ENCODE assay signal across 15 cellular contexts in genomic region chr19:30449673-30450072, GRCh38.
A peak's percentile ranks its signal among the peaks of the same experiment; 100 is the strongest.
DNase-seq lines count a peak whose midpoint lies in the region; ATAC-seq and TF ChIP-seq lines count a peak whose summit lies in the region.
"Had no signal": no experiment of that assay in that cellular context is flagged by ENCODE, and none has a peak within 500 bp of the region (broad histone marks: within the 10 kb centered on the region; RNA-seq: fewer than 3 reads in every experiment).

No MANE protein-coding gene starts in this region.

- 0 out of 2 replicates have a peak, but pooled peaks cover 22% of the 10 kb centered on the region for H3K27me3 ChIP-seq in GM23248 (replicated peaks; ENCODE audit: insufficient read depth)
- H3K27me3 ChIP-seq: upper lobe of left lung had no signal

- H2AFZ ChIP-seq in GM23248, result no peak overlapping the region

- H3K4me3 ChIP-seq in GM23248 (peak overlapping the region; percentile 67; the same call in 1 of the 2 replicates), skeletal muscle cell (ENCODE audit: low read depth, low read length) (peak overlapping the region; percentile 24)

- in situ Hi-C loops in GM23248 (cut with MboI), result no loop called here
- in situ Hi-C loops in GM13976 (cut with MboI; ENCODE audit: low sequenced_read_pairs, unreplicated experiment), result no loop called here

- no peaks in the 10 kb centered on the region for H4K20me1 ChIP-seq in GM23248 (ENCODE audit: insufficient read depth)

- no peaks in the 10 kb centered on the region for H3F3A ChIP-seq in GM23248 (ENCODE audit: insufficient read depth)

- H3K9me2 ChIP-seq in GM23248 (ENCODE audit: insufficient read depth), result no peaks in the 10 kb centered on the region

- POLR2A ChIA-PET in activated CD8-positive, alpha-beta T cell treated with anti-CD3 and anti-CD28 coated beads, Interleukin-2, amount 10 ng/mL, durations not matched to agents 7 days and 5 days (lab: Charles Lee), result no interaction called here

- H3K27ac ChIP-seq in GM23248 (no peak overlapping the region), caudate nucleus (ENCODE audit: low read depth, low read length) (peak overlapping the region; percentile 1)
- H3K27ac ChIP-seq: upper lobe of left lung had no signal

- H3K9ac ChIP-seq in GM23248, result no peak overlapping the region

- H3K79me2 ChIP-seq in GM23248 (ENCODE audit: insufficient read depth), result no peaks in the 10 kb centered on the region

- no peaks in the 10 kb centered on the region for H3K9me3 ChIP-seq in GM23248 (ENCODE audit: low read depth)
- H3K9me3 ChIP-seq: left lung, upper lobe of left lung had no signal

- H3K27me3 Mint-ChIP-seq in activated CD8-positive, alpha-beta T cell treated with anti-CD3 and anti-CD28 coated beads, Interleukin-2, amount 10 ng/mL, durations not matched to agents 7 days and 5 days (ENCODE audit: low read depth), result peaks cover 3% of the 10 kb centered on the region
- H3K27me3 Mint-ChIP-seq: B cell had no signal

- H3K4me3 Mint-ChIP-seq in activated CD8-positive, alpha-beta T cell treated with anti-CD3 and anti-CD28 coated beads, Interleukin-2, amount 10 ng/mL, durations not matched to agents 7 days and 5 days, result no peak overlapping the region
- H3K4me3 Mint-ChIP-seq: activated CD4-positive, alpha-beta T cell treated with anti-CD3 and anti-CD28 coated beads, Interleukin-2, amount 10 ng/mL, durations not matched to agents 7 days and 5 days; activated T-helper 1 cell treated with anti-CD3 and anti-CD28 coated beads, Interleukin-12 subunit alpha, Interleukin-12 subunit beta, Interleukin-2, Interleukin-4 antibody, amounts not matched to agents 30 ng/mL and 10 ng/mL and 1 ng/mL, durations not matched to agents 14 hours and 24 hours and 36 hours; B cell had no signal

- DNase-seq in GM23248 (no peak), caudate nucleus (lab: John Stamatoyannopoulos, UW) (peak in 2 of 61 donors; percentile 23 to 30), kidney glomerular epithelial cell (lab: John Stamatoyannopoulos, UW) (peak; percentile 56), skeletal muscle cell (ENCODE audit: low read depth) (no peak), GM13976 (ENCODE audit: low spot score) (no peak)
- DNase-seq in activated CD8-positive, alpha-beta T cell treated with anti-CD3 and anti-CD28 coated beads, Interleukin-2, amount 10 ng/mL, durations not matched to agents 7 days and 5 days, result no peak
- DNase-seq: activated CD4-positive, alpha-beta T cell treated with anti-CD3 and anti-CD28 coated beads, Interleukin-2, amount 10 ng/mL, durations not matched to agents 7 days and 5 days; left lung; NCI-H2029; stimulated activated CD4-positive, alpha-beta T cell treated with anti-CD3 and anti-CD28 coated beads, Interleukin-15, amount 100 ng/mL, for 24 hours; upper lobe of left lung had no signal

- peaks cover 21% of the 10 kb centered on the region for H3K4me1 ChIP-seq in GM23248 (ENCODE audit: insufficient read depth)

- no peaks in the 10 kb centered on the region for H3K9me3 Mint-ChIP-seq in activated CD8-positive, alpha-beta T cell treated with anti-CD3 and anti-CD28 coated beads, Interleukin-2, amount 10 ng/mL, durations not matched to agents 7 days and 5 days (ENCODE audit: insufficient read depth)
- H3K9me3 Mint-ChIP-seq: activated CD4-positive, alpha-beta T cell treated with anti-CD3 and anti-CD28 coated beads, Interleukin-2, amount 10 ng/mL, durations not matched to agents 7 days and 5 days; activated T-helper 1 cell treated with anti-CD3 and anti-CD28 coated beads, Interleukin-12 subunit alpha, Interleukin-12 subunit beta, Interleukin-2, Interleukin-4 antibody, amounts not matched to agents 30 ng/mL and 10 ng/mL and 1 ng/mL, durations not matched to agents 14 hours and 24 hours and 36 hours had no signal

- TF ChIP-seq CTCF in GM13976 (IDR thresholded peaks at IDR 0.05; ENCODE audit: borderline replicate concordance, control extremely low read depth, extremely low read depth, insufficient read depth, missing control alignments), result no peak

- CTCF ChIA-PET in activated CD8-positive, alpha-beta T cell treated with anti-CD3 and anti-CD28 coated beads, Interleukin-2, amount 10 ng/mL, durations not matched to agents 7 days and 5 days (lab: Charles Lee), result no interaction called here

- WGBS in GM23248 (ENCODE audit: low coverage in 1 of 2, low lambda C conversion rate in 2 of 2, missing lambda C conversion rate in 2 of 2), 2 experiments, result 34 to 35% methylated on average over 8 of the region's 8 CpGs

- H3K36me3 ChIP-seq in GM23248 (ENCODE audit: low read depth), result no peaks in the 10 kb centered on the region
- H3K36me3 ChIP-seq: left lung, upper lobe of left lung had no signal

- H3K36me3 Mint-ChIP-seq in activated CD8-positive, alpha-beta T cell treated with anti-CD3 and anti-CD28 coated beads, Interleukin-2, amount 10 ng/mL, durations not matched to agents 7 days and 5 days (ENCODE audit: low read depth), result no peaks in the 10 kb centered on the region

- H3K27ac Mint-ChIP-seq in activated CD8-positive, alpha-beta T cell treated with anti-CD3 and anti-CD28 coated beads, Interleukin-2, amount 10 ng/mL, durations not matched to agents 7 days and 5 days, result no peak overlapping the region
- H3K27ac Mint-ChIP-seq: activated CD4-positive, alpha-beta T cell treated with anti-CD3 and anti-CD28 coated beads, Interleukin-2, amount 10 ng/mL, durations not matched to agents 7 days and 5 days; activated T-helper 1 cell treated with anti-CD3 and anti-CD28 coated beads, Interleukin-12 subunit alpha, Interleukin-12 subunit beta, Interleukin-2, Interleukin-4 antibody, amounts not matched to agents 30 ng/mL and 10 ng/mL and 1 ng/mL, durations not matched to agents 14 hours and 24 hours and 36 hours; B cell had no signal

- no peak for ATAC-seq in activated CD8-positive, alpha-beta T cell treated with anti-CD3 and anti-CD28 coated beads, Interleukin-2, amount 10 ng/mL, durations not matched to agents 7 days and 5 days
- no peak for ATAC-seq in HG03196 (IDR thresholded peaks at IDR 0.05; ENCODE audit: unreplicated experiment)
- ATAC-seq in esophagus mucosa, result no peak

- peak overlapping the region; percentile 84 for H3K4me2 ChIP-seq in GM23248 (ENCODE audit: unreplicated experiment)

- no peaks in the 10 kb centered on the region for H3K4me1 Mint-ChIP-seq in activated CD8-positive, alpha-beta T cell treated with anti-CD3 and anti-CD28 coated beads, Interleukin-2, amount 10 ng/mL, durations not matched to agents 7 days and 5 days (ENCODE audit: low read depth)
- H3K4me1 Mint-ChIP-seq: activated CD4-positive, alpha-beta T cell treated with anti-CD3 and anti-CD28 coated beads, Interleukin-2, amount 10 ng/mL, durations not matched to agents 7 days and 5 days had no signal
